ENCODE assay signal across 15 cellular contexts in genomic region chr19:33715462-33715861, GRCh38.
DNase-seq lines count a peak whose midpoint lies in the region; ATAC-seq and TF ChIP-seq lines count a peak whose summit lies in the region.
"Had no signal": no experiment of that assay in that cellular context is flagged by ENCODE, and none has a peak within 500 bp of the region (broad histone marks: within the 10 kb centered on the region; RNA-seq: fewer than 3 reads in every experiment).

No MANE protein-coding gene starts in this region.

- H2BK5ac ChIP-seq in mesendoderm (ENCODE audit: low read length): no peak overlapping the region

- H3K79me1 ChIP-seq in mesendoderm (ENCODE audit: low read length): no peaks in the 10 kb centered on the region

- H3K36me3 ChIP-seq in PC-3 (ENCODE audit: low read depth, low read length) (no peaks in the 10 kb centered on the region), mesendoderm (ENCODE audit: control insufficient read depth, insufficient read depth, low read length) (no peaks in the 10 kb centered on the region), spleen (no peaks in the 10 kb centered on the region), tibial artery (no peaks in the 10 kb centered on the region)
- H3K36me3 ChIP-seq: BE2C had no signal

- no peak overlapping the region for H3K18ac ChIP-seq in mesendoderm (ENCODE audit: low read length)

- H3K4me2 ChIP-seq in PC-3 (ENCODE audit: low read length) (no peak overlapping the region), mesendoderm (ENCODE audit: low read length) (no peak overlapping the region)
- H3K4me2 ChIP-seq: A549 had no signal

- BruUV-seq in PC-3 (replicated peaks; lab: Mats Ljungman, UMichigan): no TSS peak

- no peak overlapping the region for H3K23ac ChIP-seq in mesendoderm (ENCODE audit: low read length)

- H3K79me2 ChIP-seq in PC-3 (ENCODE audit: low read length): no peaks in the 10 kb centered on the region
- no peaks in the 10 kb centered on the region for H3K79me2 ChIP-seq in mesendoderm (ENCODE audit: control insufficient read depth, insufficient read depth, low read length)

- no CpG with 5 or more reads among the region's 1 CpG for WGBS in mesendoderm (ENCODE audit: extremely low coverage, insufficient coverage, low lambda C conversion rate)
- 68 to 100% (median 70%) methylated on average over 1 of the region's 1 CpG for WGBS in spleen, 5 donors

- H2BK15ac ChIP-seq in mesendoderm (replicated peaks; ENCODE audit: low read depth): no peak overlapping the region

- no peak overlapping the region for H3K4me3 ChIP-seq in PC-3 (ENCODE audit: low read length)
- H3K4me3 ChIP-seq in mesendoderm (ENCODE audit: low read length): no peak overlapping the region
- no peak overlapping the region for H3K4me3 ChIP-seq in spleen
- no peak overlapping the region for H3K4me3 ChIP-seq in tibial artery
- H3K4me3 ChIP-seq: A549 had no signal

- H3K9ac ChIP-seq in PC-3 (ENCODE audit: low read length) (no peak overlapping the region), mesendoderm (ENCODE audit: low read length) (no peak overlapping the region)

- H4K8ac ChIP-seq in mesendoderm (ENCODE audit: low read depth, low read length): no peak overlapping the region

- no peaks in the 10 kb centered on the region for H3K27me3 ChIP-seq in PC-3 (ENCODE audit: low read length)
- no peaks in the 10 kb centered on the region for H3K27me3 ChIP-seq in mesendoderm (ENCODE audit: insufficient read depth, low read length, poor library complexity)
- peaks cover 0 to 42% (median 0%) of the 10 kb centered on the region in 7 donors for H3K27me3 ChIP-seq in spleen (replicated peaks in 1 of 7)
- peaks cover 0 to 4% of the 10 kb centered on the region in 2 donors for H3K27me3 ChIP-seq in tibial artery
- H3K27me3 ChIP-seq: BE2C had no signal

- in situ Hi-C loops in G401 (cut with HindIII; ENCODE audit: low sequenced_read_pairs): no loop called here

- DNase-seq in G401 (ENCODE audit: low spot score) (peak; percentile 36), PC-3 (peak; percentile 2), mesendoderm (peak; percentile 35), spleen (peak; percentile 41), tibial artery (no peak), kidney glomerular epithelial cell (lab: John Stamatoyannopoulos, UW) (no peak), NCI-H2196 treated with DMSO at 0.1 percent for 48 hours (lab: John Stamatoyannopoulos, UW; ENCODE audit: unreplicated experiment) (no peak)
- DNase-seq: BE2C; CD4-positive, alpha-beta memory T cell; DMS79 treated with DMSO at 0.1 percent for 48 hours; EL; GF-D8; HCEC 1CT had no signal

- no peaks in the 10 kb centered on the region for H3K9me3 ChIP-seq in PC-3 (ENCODE audit: low read length)
- peaks cover 0 to 35% (median 18%) of the 10 kb centered on the region in 8 donors for H3K9me3 ChIP-seq in spleen
- H3K9me3 ChIP-seq in tibial artery: peaks cover 4 to 11% (median 8%) of the 10 kb centered on the region in 3 donors
- H3K9me3 ChIP-seq: BE2C had no signal

- intact Hi-C loops in PC-3 (cut with micrococcal nuclease) (no loop called here), spleen (cut with DNase I; ENCODE audit: low total_unique reads) (no loop called here), tibial artery (cut with DNase I; ENCODE audit: low total_unique reads) (no loop called here)

- no peak overlapping the region for H3K56ac ChIP-seq in mesendoderm (ENCODE audit: low read length)

- no peaks in the 10 kb centered on the region for H3K9me2 ChIP-seq in PC-3 (replicated peaks; ENCODE audit: low read length)

- TF ChIP-seq POLR2A in spleen (IDR thresholded peaks at IDR 0.05): no peak

- H3K27ac ChIP-seq in PC-3 (ENCODE audit: low read length) (no peak overlapping the region), mesendoderm (ENCODE audit: low read depth, low read length) (no peak overlapping the region), spleen (no peak overlapping the region), tibial artery (no peak overlapping the region)
- H3K27ac ChIP-seq: A549, C4-2B had no signal

- no peak overlapping the region for H2AFZ ChIP-seq in PC-3 (ENCODE audit: low read length)

- H3K4ac ChIP-seq in mesendoderm (ENCODE audit: low read depth, low read length): no peak overlapping the region

- POLR2A ChIA-PET in PC-3 (lab: Charles Lee; ENCODE audit: unreplicated experiment): no interaction called here

- H2BK120ac ChIP-seq in mesendoderm (ENCODE audit: low read depth, low read length): no peak overlapping the region

- CTCF ChIA-PET in PC-3 (lab: Charles Lee): no interaction called here

- H3K4me1 ChIP-seq in PC-3 (ENCODE audit: insufficient read depth, low read length) (no peaks in the 10 kb centered on the region), mesendoderm (ENCODE audit: control insufficient read depth, low read depth, low read length) (no peaks in the 10 kb centered on the region), spleen (no peaks in the 10 kb centered on the region), tibial artery (no peaks in the 10 kb centered on the region)
- H3K4me1 ChIP-seq: A549, BE2C had no signal

- H2AK5ac ChIP-seq in mesendoderm (ENCODE audit: low read length): no peak overlapping the region

- TF ChIP-seq CTCF in PC-3 (conservative IDR thresholded peaks at IDR 0.05; ENCODE audit: low read depth, low read length): no peak
- TF ChIP-seq CTCF in spleen (IDR thresholded peaks at IDR 0.05 in 8 of 11, conservative IDR thresholded peaks at IDR 0.05 in 3 of 11): no peak
- no peak for TF ChIP-seq CTCF in tibial artery (IDR thresholded peaks at IDR 0.05)

- ATAC-seq in PC-3: no peak
- ATAC-seq: A549 had no signal

- H3F3A ChIP-seq in PC-3 (ENCODE audit: low read length, unreplicated experiment): no peaks in the 10 kb centered on the region

- H4K20me1 ChIP-seq in PC-3 (ENCODE audit: low read length): no peaks in the 10 kb centered on the region

- no peak overlapping the region for H4K5ac ChIP-seq in mesendoderm (ENCODE audit: low read length)

Comparison
In these comparisons a context has a peak if more than half of its experiments do, and no peak if none do; other contexts are left out.
1. DNase-seq: peak in G401 (single experiment), PC-3 (single experiment), mesendoderm (single experiment) and spleen (single experiment); none in tibial artery (0 of 2), kidney glomerular epithelial cell (single experiment) and NCI-H2196 treated with DMSO at 0.1 percent for 48 hours (single experiment).